Comparison of ENCODE assay signal across 26 cellular contexts in the genomic region with DNA sequence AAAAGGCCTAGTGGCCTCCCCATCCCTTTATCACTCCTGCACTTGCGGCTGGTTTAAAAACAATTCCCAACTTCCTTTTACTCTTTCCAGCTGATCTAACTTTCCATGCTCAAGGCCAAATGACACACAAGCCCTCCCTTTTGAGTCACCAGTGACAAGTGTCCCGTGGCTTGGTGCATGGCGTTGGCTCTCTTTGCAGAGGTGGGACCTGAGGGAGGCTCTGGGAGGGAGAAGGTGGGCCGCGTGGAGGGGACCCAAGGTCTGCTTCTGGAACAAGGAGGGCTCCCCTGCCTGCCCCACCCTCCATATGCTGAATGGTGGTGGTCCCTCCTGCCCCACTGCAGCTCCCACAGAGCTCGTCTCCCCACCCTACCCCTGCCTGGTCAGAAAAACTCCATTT. TPM values are rescaled to one million over a fixed set of nuclear protein-coding genes. Genes with fewer than 3 reads are reported as not detected.
DNase-seq lines count a peak whose midpoint lies in the region; ATAC-seq, FAIRE-seq and TF ChIP-seq lines count a peak whose summit lies in the region.
"Had no signal": no experiment of that assay in that cellular context is flagged by ENCODE, and none has a peak within 500 bp of the region (broad histone marks: within the 10 kb centered on the region; RNA-seq: fewer than 3 reads in every experiment).

No MANE protein-coding gene starts in this region.

- ATAC-seq in K562 (no peak), HepG2 (no peak), GM21390 (IDR thresholded peaks at IDR 0.05; ENCODE audit: unreplicated experiment) (no peak)
- ATAC-seq: activated CD4-positive, CD25-positive, alpha-beta regulatory T cell treated with anti-CD3 and anti-CD28 coated beads, Interleukin-2, amount 50 U/mL, for 24 hours; lower lobe of right lung; stimulated activated naive CD8-positive, alpha-beta T cell treated with anti-CD3 and anti-CD28 coated beads, Interleukin-15, Interleukin-2, amounts not matched to agents 100 U/mL and 50 U/mL, for 24 hours had no signal

- FAIRE-seq in K562 (lab: Jason Lieb, UNC) = no peak
- no peak for FAIRE-seq in HepG2 (lab: Jason Lieb, UNC)
- FAIRE-seq: H1, small intestine had no signal

- POLR2A ChIA-PET in K562 (lab: Yijun Ruan, JAX) (no interaction called here), HepG2 (lab: Yijun Ruan, JAX) (interaction anchor here (3.0 kb wide), 1 partner anchor 30 kb away, joined by 23 read pairs; no protein-coding TSS in a partner anchor)

- H3K27me3 ChIP-seq in K562 (ENCODE audit: control insufficient read depth in 2 of 2, insufficient read depth in 2 of 2, low read length in 2 of 2) (no peaks in the 10 kb centered on the region), HepG2 (ENCODE audit: control insufficient read depth in 1 of 2, insufficient read depth in 2 of 2, low read length in 2 of 2) (peaks cover 12 to 38% of the 10 kb centered on the region in 2 experiments), brain microvascular endothelial cell (replicated peaks) (no peaks in the 10 kb centered on the region)
- H3K27me3 ChIP-seq: BLaER1 treated with 17β-estradiol and CSF1 and Interleukin-3, amounts not matched to agents 10 nM and 100 nM; hepatocyte had no signal

- H3K9me3 ChIP-seq in K562 (replicated peaks; ENCODE audit: control insufficient read depth, insufficient read depth, low read depth, low read length) (no peaks in the 10 kb centered on the region), HepG2 (ENCODE audit: low read length) (no peaks in the 10 kb centered on the region)
- H3K9me3 ChIP-seq: BLaER1 treated with 17β-estradiol and CSF1 and Interleukin-3, amounts not matched to agents 10 nM and 100 nM; lower lobe of right lung had no signal

- H3K4me3 ChIP-seq in K562 (no peak overlapping the region), HepG2 (replicated peaks in 1 of 3; ENCODE audit: insufficient read depth in 1 of 3, low read depth in 2 of 3, low read length in 3 of 3) (no peak overlapping the region), brain microvascular endothelial cell (ENCODE audit: low read depth, low read length) (no peak overlapping the region)
- H3K4me3 ChIP-seq: BLaER1 treated with 17β-estradiol and CSF1 and Interleukin-3, amounts not matched to agents 10 nM and 100 nM; hepatocyte; lower lobe of right lung had no signal

- TF ChIP-seq RAD21 in K562 (CRISPR knock-in tag; conservative IDR thresholded peaks at IDR 0.05 in 1 of 2, IDR thresholded peaks at IDR 0.05 in 1 of 2) (no peak), HepG2 (CRISPR knock-in tag; IDR thresholded peaks at IDR 0.05) (no peak)

- no peak for TF ChIP-seq CTCF in K562 (IDR thresholded peaks at IDR 0.05 in 2 of 3, conservative IDR thresholded peaks at IDR 0.05 in 1 of 3; ENCODE audit: insufficient read depth in 2 of 3, low read depth in 1 of 3, low read length in 3 of 3)
- TF ChIP-seq CTCF in HepG2 (CRISPR knock-in tag; IDR thresholded peaks at IDR 0.05) = no peak
- no peak for TF ChIP-seq CTCF in type B pancreatic cell (conservative IDR thresholded peaks at IDR 0.05)
- no peak for TF ChIP-seq CTCF in brain microvascular endothelial cell (IDR thresholded peaks at IDR 0.05; ENCODE audit: low read depth, low read length, missing control alignments)

- H3K9me1 ChIP-seq in K562 (ENCODE audit: control insufficient read depth, insufficient read depth, low read length) = no peaks in the 10 kb centered on the region

- no peak for TF ChIP-seq EP300 in K562 (IDR thresholded peaks at IDR 0.05; ENCODE audit: low read length)
- no peak for TF ChIP-seq EP300 in HepG2 (IDR thresholded peaks at IDR 0.05; ENCODE audit: low read depth in 2 of 2, low read length in 2 of 2)
- no peak for TF ChIP-seq EP300 in HepG2 (CRISPR knock-in tag; IDR thresholded peaks at IDR 0.05; ENCODE audit: borderline replicate concordance)

- no peak for TF ChIP-seq POLR2A in K562 (conservative IDR thresholded peaks at IDR 0.05)
- TF ChIP-seq POLR2A in HepG2 (IDR thresholded peaks at IDR 0.05; ENCODE audit: insufficient read depth in 1 of 2, low read depth in 2 of 2, low read length in 2 of 2) = no peak

- H3K9me3 Mint-ChIP-seq in type B pancreatic cell = no peaks in the 10 kb centered on the region
- H3K9me3 Mint-ChIP-seq: activated CD4-positive, alpha-beta memory T cell treated with anti-CD3 and anti-CD28 coated beads, Interleukin-2, amount 10 ng/mL, durations not matched to agents 7 days and 5 days had no signal

- H3K27ac ChIP-seq in K562 (ENCODE audit: extremely low read depth, low read depth, low read length) = no peak overlapping the region
- no peak overlapping the region for H3K27ac ChIP-seq in HepG2 (ENCODE audit: extremely low read length, insufficient read depth, low read length)
- no peak overlapping the region for H3K27ac ChIP-seq in brain microvascular endothelial cell
- H3K27ac ChIP-seq: BLaER1 treated with 17β-estradiol and CSF1 and Interleukin-3, amounts not matched to agents 10 nM and 100 nM had no signal

- no peak overlapping the region for H3K27ac Mint-ChIP-seq in type B pancreatic cell
- H3K27ac Mint-ChIP-seq: activated CD4-positive, alpha-beta memory T cell treated with anti-CD3 and anti-CD28 coated beads, Interleukin-2, amount 10 ng/mL, durations not matched to agents 7 days and 5 days had no signal

- H2AFZ ChIP-seq in K562 (ENCODE audit: low read depth, low read length) (peak overlapping the region; percentile 81), HepG2 (ENCODE audit: low read length) (no peak overlapping the region)
- H2AFZ ChIP-seq: hepatocyte had no signal

- no peaks in the 10 kb centered on the region for H3K27me3 Mint-ChIP-seq in type B pancreatic cell
- H3K27me3 Mint-ChIP-seq: activated CD4-positive, alpha-beta memory T cell treated with anti-CD3 and anti-CD28 coated beads, Interleukin-2, amount 10 ng/mL, durations not matched to agents 7 days and 5 days had no signal

- intact Hi-C loops in K562 (cut with micrococcal nuclease) = no loop called here
- intact Hi-C loops in HepG2 (cut with micrococcal nuclease; ENCODE audit: unreplicated experiment) = loop anchor here (2.0 to 10.0 kb wide), 2 partner anchors 97 to 147 kb away; a partner anchor contains a TSS

- peak overlapping the region in 1 of 2 experiments; percentile 81; a peak in 1 of 4 replicates for H3K9ac ChIP-seq in K562 (ENCODE audit: insufficient read depth in 1 of 2, low read depth in 2 of 2, low read length in 2 of 2)
- H3K9ac ChIP-seq in HepG2 (ENCODE audit: insufficient read depth, low read depth, low read length) = no peak overlapping the region
- H3K9ac ChIP-seq: BLaER1 treated with 17β-estradiol and CSF1 and Interleukin-3, amounts not matched to agents 10 nM and 100 nM had no signal

- H3K4me1 ChIP-seq in K562 (replicated peaks in 1 of 2; ENCODE audit: control insufficient read depth in 2 of 2, insufficient read depth in 2 of 2, low read length in 2 of 2) (peaks cover 38 to 54% of the 10 kb centered on the region in 2 experiments), HepG2 (ENCODE audit: insufficient read depth, low read length) (peaks cover 53% of the 10 kb centered on the region)

- in situ Hi-C loops in K562 (cut with MboI) (loop anchor here (25.0 kb wide), 1 partner anchor 140 kb away; no protein-coding TSS in a partner anchor), HepG2 (cut with HindIII; ENCODE audit: extremely low pct_ligation_motif_present, low pct_unique_long_range_greater_than_20kb) (loop anchor here (5.0 kb wide), 1 partner anchor 135 kb away; no protein-coding TSS in a partner anchor), brain microvascular endothelial cell (cut with HindIII; ENCODE audit: low pct_ligation_motif_present, low sequenced_read_pairs) (no loop called here)

- no peak overlapping the region for H3K4me3 Mint-ChIP-seq in type B pancreatic cell
- H3K4me3 Mint-ChIP-seq: activated CD4-positive, alpha-beta memory T cell treated with anti-CD3 and anti-CD28 coated beads, Interleukin-2, amount 10 ng/mL, durations not matched to agents 7 days and 5 days had no signal

- peak; percentile 54 for DNase-seq in activated effector memory CD4-positive, alpha-beta T cell treated with anti-CD3 and anti-CD28 coated beads, Interleukin-2, amount 50 U/mL, for 16 hours
- DNase-seq in activated effector memory CD4-positive, alpha-beta T cell treated with Interleukin-2 at 50 U/mL for 16 hours = no peak
- DNase-seq in K562 (ENCODE audit: extremely low read depth in 1 of 4, low spot score in 3 of 4) = no peak
- DNase-seq in HepG2 (ENCODE audit: low spot score) = peak; percentile 39
- DNase-seq in type B pancreatic cell (ENCODE audit: extremely low spot score, unreplicated experiment) = peak; percentile 52
- no peak for DNase-seq in brain microvascular endothelial cell
- no peak for DNase-seq in stimulated activated CD4-positive, alpha-beta T cell treated with anti-CD3 and anti-CD28 coated beads, Interleukin-12 subunit alpha, Interleukin-12 subunit beta, amount 100 ng/mL, for 4 hours
- DNase-seq: activated CD4-positive, alpha-beta memory T cell treated with anti-CD3 and anti-CD28 coated beads, Interleukin-2, amount 10 ng/mL, durations not matched to agents 7 days and 5 days; activated naive CD4-positive, alpha-beta T cell treated with Interleukin-2 at 50 U/mL for 16 hours; activated T-cell treated with anti-CD3 and anti-CD28 coated beads, Interleukin-2, amount 50 U/mL, for 1 hour; central memory CD4-positive, alpha-beta T cell; foreskin fibroblast; lower lobe of right lung; NCI-H1436; NCI-H524 treated with DMSO at 0.1 percent for 48 hours; RPMI8226; stimulated activated CD4-positive, alpha-beta T cell treated with anti-CD3 and anti-CD28 coated beads, Interleukin-4, amount 100 ng/mL, for 24 hours; stimulated activated naive CD8-positive, alpha-beta T cell treated with anti-CD3 and anti-CD28 coated beads, Interleukin-15, Interleukin-2, amounts not matched to agents 100 U/mL and 50 U/mL, for 24 hours; T1000; trophoblast cell had no signal

- H3K36me3 Mint-ChIP-seq in type B pancreatic cell = no peaks in the 10 kb centered on the region

- BruUV-seq in K562 (replicated peaks; lab: Mats Ljungman, UMichigan) (no TSS peak), HepG2 (replicated peaks; lab: Mats Ljungman, UMichigan) (no TSS peak)

- no peaks in the 10 kb centered on the region for H3K4me1 Mint-ChIP-seq in type B pancreatic cell (ENCODE audit: unreplicated experiment)

- no peaks in the 10 kb centered on the region for H3K79me2 ChIP-seq in K562 (ENCODE audit: control insufficient read depth, insufficient read depth, low read length)
- H3K79me2 ChIP-seq in HepG2 (ENCODE audit: insufficient read depth, low read length) = no peaks in the 10 kb centered on the region
- H3K79me2 ChIP-seq: hepatocyte had no signal

- CTCF ChIA-PET in K562 (lab: Yijun Ruan, JAX; ENCODE audit: low intra/inter-chr PET ratio) = interaction anchor here (2.3 to 2.4 kb wide), 2 partner anchors 137 to 163 kb away, joined by 15 to 22 read pairs; no protein-coding TSS in a partner anchor
- CTCF ChIA-PET in HepG2 (lab: Yijun Ruan, JAX; ENCODE audit: low intra/inter-chr PET ratio, low total read pairs) = interaction anchor here (1.7 kb wide), 1 partner anchor 163 kb away, joined by 6 read pairs; no protein-coding TSS in a partner anchor

- H3K36me3 ChIP-seq in K562 (ENCODE audit: control insufficient read depth, insufficient read depth, low read length) (no peaks in the 10 kb centered on the region), HepG2 (replicated peaks in 1 of 2; ENCODE audit: control insufficient read depth in 1 of 2, insufficient read depth in 2 of 2, low read length in 2 of 2) (no peaks in the 10 kb centered on the region), brain microvascular endothelial cell (replicated peaks) (no peaks in the 10 kb centered on the region)
- H3K36me3 ChIP-seq: BLaER1 treated with 17β-estradiol and CSF1 and Interleukin-3, amounts not matched to agents 10 nM and 100 nM; lower lobe of right lung had no signal

- H4K20me1 ChIP-seq in K562 (replicated peaks; ENCODE audit: control insufficient read depth, insufficient read depth, low read length) (no peaks in the 10 kb centered on the region), HepG2 (ENCODE audit: insufficient read depth, low read length) (no peaks in the 10 kb centered on the region)

- H3K4me2 ChIP-seq in K562 (ENCODE audit: insufficient read depth, low read length) (no peak overlapping the region), HepG2 (ENCODE audit: low read depth, low read length) (no peak overlapping the region; the same call in 1 of the 2 replicates)
- H3K4me2 ChIP-seq: hepatocyte had no signal

- WGBS in K562 (ENCODE audit: insufficient coverage, low coverage, missing lambda C conversion rate) = 75% methylated on average over 6 of the region's 6 CpGs
- WGBS in HepG2 (ENCODE audit: low lambda C conversion rate) = 46% methylated on average over 6 of the region's 6 CpGs

RNA-seq across cellular contexts. Expression of a gene that starts 30.8 kb away (rescaled TPM):
- 25.1 and 67.2 TPM in 2 replicates for total RNA-seq in K562 (2011; cell fraction: chromatin; rRNA removed; ENCODE audit: low replicate concordance)
- total RNA-seq in K562 (2011; cell fraction: nucleolus; rRNA removed) = 37.1 and 44.9 TPM in 2 replicates
- total RNA-seq in K562 (2011; cell fraction: nucleoplasm; rRNA removed) = 28.7 and 29.2 TPM in 2 replicates
- total RNA-seq in K562 (2014; rRNA removed) = 56.2 and 62.9 TPM in 2 replicates
- 9.5 and 10.9 TPM in 2 replicates for total RNA-seq in K562 (2014; rRNA removed; fragmentation: Illumina TruSeq; extraction: Trizol)
- 20.2 and 25.0 TPM in 2 replicates for total RNA-seq in K562 (2015; rRNA removed; fragmentation: Illumina TruSeq; extraction: Trizol)
- 61.5 and 65.5 TPM in 2 replicates for total RNA-seq in K562 (2021)
- 23.9 and 48.2 TPM in 2 replicates for polyA plus RNA-seq in K562 (2011; rRNA removed)
- polyA plus RNA-seq in K562 (2011; cell fraction: cytosol; rRNA removed) = 44.1 and 78.0 TPM in 2 replicates
- 49.6 and 80.3 TPM in 2 replicates for polyA plus RNA-seq in K562 (2011; cell fraction: nucleus; rRNA removed)
- polyA plus RNA-seq in K562 (2012) = 67.3 and 117 TPM in 2 replicates
- 36.5 and 74.6 TPM in 2 replicates for polyA plus RNA-seq in K562 (2014; fragmentation: Illumina TruSeq; extraction: Trizol)
- 1 to 10 TPM; 2.7 to 3.1 TPM for polyA plus RNA-seq in K562 (2014; fragmentation: Nextera tagmentation; extraction: Ambion mirVana)
- 41.0 and 44.2 TPM in 2 replicates for polyA plus RNA-seq in K562 (2014; rRNA removed)
- 11.6 and 13.9 TPM in 2 replicates for polyA minus RNA-seq in K562 (2011; rRNA and poly(A)+ RNA removed)
- 32.4 and 46.1 TPM in 2 replicates for polyA minus RNA-seq in K562 (2011; cell fraction: cytosol; rRNA and poly(A)+ RNA removed)
- 19.9 and 22.5 TPM in 2 replicates for polyA minus RNA-seq in K562 (2011; cell fraction: nucleus; rRNA and poly(A)+ RNA removed)
- total RNA-seq in HepG2 (2016; rRNA removed; fragmentation: Illumina TruSeq; extraction: Trizol) = 23.3 and 29.9 TPM in 2 replicates
- 43.0 and 51.2 TPM in 2 replicates for total RNA-seq in HepG2 (2016; cell fraction: cytosol; rRNA removed; fragmentation: Illumina TruSeq; extraction: Trizol; ENCODE audit: low read depth)
- 21.4 and 28.1 TPM in 2 replicates for total RNA-seq in HepG2 (2016; cell fraction: insoluble cytoplasmic fraction; rRNA removed; fragmentation: Illumina TruSeq; extraction: Trizol)
- total RNA-seq in HepG2 (2016; cell fraction: membrane; rRNA removed; fragmentation: Illumina TruSeq; extraction: Trizol) = 50.7 and 67.7 TPM in 2 replicates
- total RNA-seq in HepG2 (2016; cell fraction: nucleus; rRNA removed; fragmentation: Illumina TruSeq; extraction: Trizol) = 12.9 and 16.1 TPM in 2 replicates
- polyA plus RNA-seq in HepG2 (2011; rRNA removed) = 29.5 and 38.6 TPM in 2 replicates
- polyA plus RNA-seq in HepG2 (2011; cell fraction: cytosol; rRNA removed) = 29.8 and 35.9 TPM in 2 replicates
- 54.3 and 60.0 TPM in 2 replicates for polyA plus RNA-seq in HepG2 (2011; cell fraction: nucleus; rRNA removed)
- polyA plus RNA-seq in HepG2 (2012) = 46.0 and 46.8 TPM in 2 replicates
- 37.1 and 47.1 TPM in 2 replicates for polyA plus RNA-seq in HepG2 (2016; cell fraction: cytosol; fragmentation: Illumina TruSeq; extraction: Trizol; ENCODE audit: low read depth)
- 24.6 and 35.5 TPM in 2 replicates for polyA plus RNA-seq in HepG2 (2016; cell fraction: insoluble cytoplasmic fraction; fragmentation: Illumina TruSeq; extraction: Trizol; ENCODE audit: low read depth)
- polyA plus RNA-seq in HepG2 (2016; cell fraction: membrane; fragmentation: Illumina TruSeq; extraction: Trizol; ENCODE audit: low read depth) = 54.6 and 65.1 TPM in 2 replicates
- 30.3 and 35.7 TPM in 2 replicates for polyA plus RNA-seq in HepG2 (2016; cell fraction: nucleus; fragmentation: Illumina TruSeq; extraction: Trizol; ENCODE audit: insufficient read depth, low read depth)
- polyA minus RNA-seq in HepG2 (2011; rRNA and poly(A)+ RNA removed; ENCODE audit: low replicate concordance) = 26.5 and 27.7 TPM in 2 replicates
- polyA minus RNA-seq in HepG2 (2011; cell fraction: cytosol; rRNA and poly(A)+ RNA removed) = 19.4 and 20.4 TPM in 2 replicates
- 12.6 and 15.5 TPM in 2 replicates for polyA minus RNA-seq in HepG2 (2011; cell fraction: nucleus; rRNA and poly(A)+ RNA removed)
- 13.4 and 17.8 TPM in 2 replicates for total RNA-seq in type B pancreatic cell (ENCODE audit: low replicate concordance)

Comparison
In these comparisons a context has a peak if more than half of its experiments do, and no peak if none do; other contexts are left out.
1. DNase-seq: peak in activated effector memory CD4-positive, alpha-beta T cell treated with anti-CD3 and anti-CD28 coated beads, Interleukin-2, amount 50 U/mL, for 16 hours (single experiment), HepG2 (single experiment) and type B pancreatic cell (single experiment); none in activated effector memory CD4-positive, alpha-beta T cell treated with Interleukin-2 at 50 U/mL for 16 hours (single experiment), K562 (0 of 4), brain microvascular endothelial cell (single experiment) and stimulated activated CD4-positive, alpha-beta T cell treated with anti-CD3 and anti-CD28 coated beads, Interleukin-12 subunit alpha, Interleukin-12 subunit beta, amount 100 ng/mL, for 4 hours (single experiment).